Comparison of ENCODE assay signal across 8 cellular contexts in the genomic region with DNA sequence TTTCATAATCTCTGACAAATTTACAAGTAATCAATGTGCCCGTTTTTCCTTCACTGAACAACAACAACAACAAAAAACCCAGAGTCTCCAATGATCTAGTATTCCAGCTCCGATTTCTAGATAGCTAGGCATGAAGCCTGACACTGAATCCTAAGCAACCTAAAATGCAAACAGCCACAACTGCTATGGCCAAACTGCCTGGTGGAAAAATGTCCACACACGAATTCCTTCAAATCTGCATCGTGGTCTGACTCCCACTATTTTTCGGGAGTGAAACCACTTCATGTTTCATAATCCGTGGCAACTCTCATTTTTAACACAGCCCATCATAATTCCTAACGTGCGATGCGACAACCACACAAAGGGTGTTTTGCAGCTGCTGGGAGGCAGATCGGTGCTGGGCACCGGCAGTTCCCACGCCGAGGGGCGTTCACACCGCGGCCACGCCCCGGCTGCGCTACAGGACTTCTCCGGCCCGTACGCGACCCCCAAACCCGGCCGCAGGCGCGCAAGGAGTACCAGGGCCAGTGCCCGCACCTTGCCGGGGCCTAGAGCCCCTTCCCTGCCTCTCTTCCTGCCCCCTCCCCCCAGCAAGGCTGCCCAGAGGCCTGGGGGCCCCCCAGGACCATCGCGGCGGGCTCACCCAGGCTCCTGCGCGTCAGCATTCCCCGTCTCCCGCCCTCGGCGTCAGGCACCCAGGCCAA. TPM values are rescaled to one million over a fixed set of nuclear protein-coding genes. Genes with fewer than 3 reads are reported as not detected.
A peak's percentile ranks its signal among the peaks of the same experiment; 100 is the strongest.
DNase-seq lines count a peak whose midpoint lies in the region; ATAC-seq lines count a peak whose summit lies in the region.

No MANE protein-coding gene starts in this region.

- H3K36me3 ChIP-seq in mucosa of rectum (ENCODE audit: control insufficient read depth in 2 of 2, insufficient read depth in 2 of 2, low read length in 2 of 2) = peaks cover under 1 to 2% of the 10 kb centered on the region in 2 donors
- H3K36me3 ChIP-seq in stomach smooth muscle (ENCODE audit: control insufficient read depth in 2 of 2, insufficient read depth in 2 of 2, low read length in 2 of 2) = no peaks in the 10 kb centered on the region

- H3K4me3 ChIP-seq in mucosa of rectum (ENCODE audit: low read length in 2 of 2) (peak overlapping the region; percentile 86 to 88), stomach smooth muscle (ENCODE audit: low read length in 2 of 2) (peak overlapping the region; percentile 86 to 88)

- H3K9ac ChIP-seq in mucosa of rectum (ENCODE audit: low read depth in 1 of 2, low read length in 2 of 2) (peak overlapping the region; percentile 87 to 94), stomach smooth muscle (ENCODE audit: low read length in 2 of 2) (peak overlapping the region; percentile 85 to 94)

- DNase-seq in AG20443 (ENCODE audit: low spot score) = peak; percentile 91
- DNase-seq in NCI-H2227 treated with DMSO at 0.1 percent for 48 hours (lab: John Stamatoyannopoulos, UW) = peak; percentile 64
- DNase-seq in activated T-cell treated with anti-CD3 and anti-CD28 coated beads for 4 hours = peak; percentile 17

- ATAC-seq in GM18519 (IDR thresholded peaks at IDR 0.05; ENCODE audit: low FRiP score, unreplicated experiment) (peak; percentile 10), HG03025 (IDR thresholded peaks at IDR 0.05; ENCODE audit: low FRiP score, unreplicated experiment) (peak; percentile 25), esophagus mucosa (peak; percentile 53)

- H3K4me1 ChIP-seq in mucosa of rectum (ENCODE audit: control insufficient read depth in 2 of 2, insufficient read depth in 2 of 2, low read length in 2 of 2) = peaks cover 10 to 11% of the 10 kb centered on the region in 2 donors
- H3K4me1 ChIP-seq in stomach smooth muscle (ENCODE audit: control insufficient read depth, insufficient read depth, low read length) = peaks cover 10% of the 10 kb centered on the region

- H3K27ac ChIP-seq in mucosa of rectum (ENCODE audit: low read depth in 2 of 2, low read length in 2 of 2) = peak overlapping the region; percentile 79 to 85
- peak overlapping the region; percentile 86 for H3K27ac ChIP-seq in stomach smooth muscle (ENCODE audit: low read length)

- H3K27me3 ChIP-seq in mucosa of rectum (ENCODE audit: control insufficient read depth in 2 of 2, insufficient read depth in 2 of 2, low read length in 2 of 2) = no peaks in the 10 kb centered on the region
- no peaks in the 10 kb centered on the region for H3K27me3 ChIP-seq in stomach smooth muscle (ENCODE audit: control insufficient read depth in 1 of 2, insufficient read depth in 2 of 2, low read length in 2 of 2)

- no peaks in the 10 kb centered on the region for H3K9me3 ChIP-seq in mucosa of rectum (ENCODE audit: control insufficient read depth in 2 of 2, low read length in 2 of 2)
- H3K9me3 ChIP-seq in stomach smooth muscle (ENCODE audit: control insufficient read depth in 2 of 2, low read length in 2 of 2) = no peaks in the 10 kb centered on the region

RNA-seq across cellular contexts. Expression of gene RUFY2, which starts 0.8 kb away (rescaled TPM):
- total RNA-seq in esophagus mucosa = 12.2 TPM

Comparison
In these comparisons a context has a peak if more than half of its experiments do, and no peak if none do; other contexts are left out.
1. Peak in every context shown above with its lines: DNase-seq, ATAC-seq, H3K4me3 ChIP-seq and H3K27ac ChIP-seq.
2. DNase-seq: peak in every context shown above with its lines; median percentile 91 in AG20443; 64 in NCI-H2227 treated with DMSO at 0.1 percent for 48 hours; 17 in activated T-cell treated with anti-CD3 and anti-CD28 coated beads for 4 hours.